8 cellular contexts compared by ENCODE assay signal in genomic region chr14:70640938-70641547, GRCh38. TPM values are rescaled to one million over a fixed set of nuclear protein-coding genes. Genes with fewer than 3 reads are reported as not detected.
DNase-seq lines count a peak whose midpoint lies in the region; ATAC-seq and TF ChIP-seq lines count a peak whose summit lies in the region.

No MANE protein-coding gene starts in this region.

- peaks cover 5% of the 10 kb centered on the region for H3K36me3 Mint-ChIP-seq in activated T-helper 2 cell treated with anti-CD3 and anti-CD28 coated beads, Interferon-gamma antibody, Interleukin-2, Interleukin-4, amounts not matched to agents 10 μg/mL and 5 μg/mL and 100 μg/mL, durations not matched to agents 14 hours and 24 hours and 36 hours (ENCODE audit: low read depth)

- DNase-seq in AG08396 (ENCODE audit: low spot score) (peak; percentile 62), NCI-H748 treated with DMSO at 0.1 percent for 48 hours (lab: John Stamatoyannopoulos, UW) (peak; percentile 15), glomerular visceral epithelial cell (ENCODE audit: extremely low spot score) (peak; percentile 72), osteoblast (ENCODE audit: insufficient read length, low spot score, missing footprints) (peak; percentile 82), SIG-M5 treated with dmso at 0.1 percent for 504 hours (lab: John Stamatoyannopoulos, UW; ENCODE audit: unreplicated experiment) (no peak)
- DNase-seq in activated T-helper 2 cell treated with anti-CD3 and anti-CD28 coated beads, Interferon-gamma antibody, Interleukin-2, Interleukin-4, amounts not matched to agents 10 μg/mL and 5 μg/mL and 100 μg/mL, durations not matched to agents 14 hours and 24 hours and 36 hours (ENCODE audit: low spot score): peak; percentile 36

- peaks cover 3% of the 10 kb centered on the region for H3K4me1 ChIP-seq in osteoblast (ENCODE audit: insufficient read depth, low read length)

- H3K79me2 ChIP-seq in osteoblast (ENCODE audit: insufficient read depth, low read length): no peaks in the 10 kb centered on the region

- peak overlapping the region; percentile 61 for H3K4me2 ChIP-seq in osteoblast (ENCODE audit: insufficient read depth, low read length)

- ATAC-seq in GM18873 (IDR thresholded peaks at IDR 0.05; ENCODE audit: low FRiP score, unreplicated experiment): peak; percentile 58
- ATAC-seq in HG03097 (IDR thresholded peaks at IDR 0.05; ENCODE audit: low FRiP score, unreplicated experiment): peak; percentile 50

- H4K20me1 ChIP-seq in osteoblast (ENCODE audit: insufficient read depth, low read length): no peaks in the 10 kb centered on the region

- peaks cover 56% of the 10 kb centered on the region for H3K27me3 ChIP-seq in osteoblast (ENCODE audit: insufficient read depth, low read length)

- peak overlapping the region; percentile 60 for H3K4me3 ChIP-seq in osteoblast (ENCODE audit: insufficient read depth, low read length)

- H3K4me1 Mint-ChIP-seq in activated T-helper 2 cell treated with anti-CD3 and anti-CD28 coated beads, Interferon-gamma antibody, Interleukin-2, Interleukin-4, amounts not matched to agents 10 μg/mL and 5 μg/mL and 100 μg/mL, durations not matched to agents 14 hours and 24 hours and 36 hours (ENCODE audit: low read depth): peaks cover 49% of the 10 kb centered on the region

- peak overlapping the region; percentile 87 for H3K4me3 Mint-ChIP-seq in activated T-helper 2 cell treated with anti-CD3 and anti-CD28 coated beads, Interferon-gamma antibody, Interleukin-2, Interleukin-4, amounts not matched to agents 10 μg/mL and 5 μg/mL and 100 μg/mL, durations not matched to agents 14 hours and 24 hours and 36 hours (ENCODE audit: low read depth)

- TF ChIP-seq CTCF in osteoblast (IDR thresholded peaks at IDR 0.05; ENCODE audit: extremely low read depth, low read depth, low read length): no peak

- H3K36me3 ChIP-seq in osteoblast (ENCODE audit: insufficient read depth, low read length): no peaks in the 10 kb centered on the region

- no peak overlapping the region for H3K27ac ChIP-seq in osteoblast (ENCODE audit: low read depth, low read length)

- intact Hi-C loops in activated T-helper 2 cell treated with anti-CD3 and anti-CD28 coated beads, Interferon-gamma antibody, Interleukin-2, Interleukin-4, amounts not matched to agents 10 μg/mL and 5 μg/mL and 100 μg/mL, durations not matched to agents 14 hours and 24 hours and 36 hours (cut with micrococcal nuclease): loop anchor here (5.0 kb wide), 2 partner anchors 166 to 246 kb away; partner anchors contain the start of gene MAP3K9

- H3K27ac Mint-ChIP-seq in activated T-helper 2 cell treated with anti-CD3 and anti-CD28 coated beads, Interferon-gamma antibody, Interleukin-2, Interleukin-4, amounts not matched to agents 10 μg/mL and 5 μg/mL and 100 μg/mL, durations not matched to agents 14 hours and 24 hours and 36 hours: peak overlapping the region; percentile 76

- H3K27me3 Mint-ChIP-seq in activated T-helper 2 cell treated with anti-CD3 and anti-CD28 coated beads, Interferon-gamma antibody, Interleukin-2, Interleukin-4, amounts not matched to agents 10 μg/mL and 5 μg/mL and 100 μg/mL, durations not matched to agents 14 hours and 24 hours and 36 hours (ENCODE audit: low read depth): peaks cover 3% of the 10 kb centered on the region

- H2AFZ ChIP-seq in osteoblast (ENCODE audit: low read length): no peak overlapping the region

- H3K9me3 Mint-ChIP-seq in activated T-helper 2 cell treated with anti-CD3 and anti-CD28 coated beads, Interferon-gamma antibody, Interleukin-2, Interleukin-4, amounts not matched to agents 10 μg/mL and 5 μg/mL and 100 μg/mL, durations not matched to agents 14 hours and 24 hours and 36 hours: no peaks in the 10 kb centered on the region

- H3K9me3 ChIP-seq in osteoblast (ENCODE audit: low read depth, low read length): no peaks in the 10 kb centered on the region

RNA-seq across cellular contexts. Expression of gene TTC9, which starts 0.7 kb away (rescaled TPM):
- total RNA-seq in activated T-helper 2 cell treated with anti-CD3 and anti-CD28 coated beads, Interferon-gamma antibody, Interleukin-2, Interleukin-4, amounts not matched to agents 10 μg/mL and 5 μg/mL and 100 μg/mL, durations not matched to agents 14 hours and 24 hours and 36 hours: 6.1 and 6.6 TPM in 2 replicates
- total RNA-seq in osteoblast: 0.29 and 0.36 TPM in 2 replicates

RNA-seq across cellular contexts. Expression of gene MED6, which starts 40.6 kb away (rescaled TPM):
- 52.2 and 58.2 TPM in 2 replicates for total RNA-seq in activated T-helper 2 cell treated with anti-CD3 and anti-CD28 coated beads, Interferon-gamma antibody, Interleukin-2, Interleukin-4, amounts not matched to agents 10 μg/mL and 5 μg/mL and 100 μg/mL, durations not matched to agents 14 hours and 24 hours and 36 hours
- total RNA-seq in osteoblast: 32.2 and 40.1 TPM in 2 replicates
